11 cellular contexts compared by ENCODE assay signal in genomic region chr1:94068831-94069648, GRCh38. TPM values are rescaled to one million over a fixed set of nuclear protein-coding genes. Genes with fewer than 3 reads are reported as not detected.
DNase-seq lines count a peak whose midpoint lies in the region; ATAC-seq and TF ChIP-seq lines count a peak whose summit lies in the region.
"Had no signal": no experiment of that assay in that cellular context is flagged by ENCODE, and none has a peak within 500 bp of the region (broad histone marks: within the 10 kb centered on the region; RNA-seq: fewer than 3 reads in every experiment).

No MANE protein-coding gene starts in this region.

- peaks cover 21 to 43% (median 37%) of the 10 kb centered on the region in 4 donors for H3K4me1 ChIP-seq in esophagus muscularis mucosa

- H3K36me3 Mint-ChIP-seq in neural crest cell (ENCODE audit: low read depth) = no peaks in the 10 kb centered on the region

- H3K4me1 Mint-ChIP-seq in neural crest cell = peaks cover 31% of the 10 kb centered on the region

- H3K4me3 Mint-ChIP-seq in neural crest cell = no peak overlapping the region

- TF ChIP-seq CTCF in esophagus muscularis mucosa (IDR thresholded peaks at IDR 0.05) (no peak), neural crest cell (conservative IDR thresholded peaks at IDR 0.05) (no peak)

- H3K36me3 ChIP-seq in esophagus muscularis mucosa = no peaks in the 10 kb centered on the region
- H3K36me3 ChIP-seq: ascending aorta had no signal

- no peak overlapping the region for H3K4me3 ChIP-seq in esophagus muscularis mucosa
- H3K4me3 ChIP-seq: ascending aorta, skin epidermis had no signal

- 57% methylated on average over 12 of the region's 12 CpGs for WGBS in esophagus muscularis mucosa

- intact Hi-C loops in esophagus muscularis mucosa (cut with DNase I) = no loop called here

- H3K27ac Mint-ChIP-seq in neural crest cell (ENCODE audit: unreplicated experiment) = peak overlapping the region; percentile 65

- H3K27ac ChIP-seq in esophagus muscularis mucosa (replicated peaks in 1 of 4) = peak overlapping the region; percentile 46 to 58 (median 54)

- H3K27me3 Mint-ChIP-seq in neural crest cell (ENCODE audit: low read depth) = no peaks in the 10 kb centered on the region

- H3K9me3 ChIP-seq in esophagus muscularis mucosa = no peaks in the 10 kb centered on the region
- H3K9me3 ChIP-seq: ascending aorta had no signal

- TF ChIP-seq EP300 in esophagus muscularis mucosa (IDR thresholded peaks at IDR 0.05) = no peak

- H3K27me3 ChIP-seq in esophagus muscularis mucosa = no peaks in the 10 kb centered on the region
- H3K27me3 ChIP-seq: ascending aorta had no signal

- peak; percentile 81 for DNase-seq in COLO668 (lab: John Stamatoyannopoulos, UW; ENCODE audit: unreplicated experiment)
- peak; percentile 80 for DNase-seq in NCI-H2196 treated with DMSO at 0.1 percent for 48 hours (lab: John Stamatoyannopoulos, UW; ENCODE audit: unreplicated experiment)
- no peak for DNase-seq in esophagus muscularis mucosa (ENCODE audit: extremely low spot score)
- DNase-seq in neural crest cell (ENCODE audit: low read depth, low spot score) = no peak
- no peak for DNase-seq in KG1 (lab: John Stamatoyannopoulos, UW)
- no peak for DNase-seq in stimulated activated CD4-positive, alpha-beta T cell treated with anti-CD3 and anti-CD28 coated beads, Interleukin-4, amount 100 ng/mL, for 4 hours
- DNase-seq: OCI-M1 had no signal

- TF ChIP-seq POLR2A in esophagus muscularis mucosa (IDR thresholded peaks at IDR 0.05; ENCODE audit: low read depth) = no peak

- no peaks in the 10 kb centered on the region for H3K9me3 Mint-ChIP-seq in neural crest cell

- ATAC-seq in GM21526 (IDR thresholded peaks at IDR 0.05; ENCODE audit: low FRiP score, unreplicated experiment) = no peak
- no peak for ATAC-seq in HG03175 (IDR thresholded peaks at IDR 0.05; ENCODE audit: unreplicated experiment)

RNA-seq across cellular contexts. Expression of gene ABCA4, which starts 51.9 kb away (rescaled TPM):
- total RNA-seq in esophagus muscularis mucosa (1 to 10 TPM in 1 of 4 donors, under 1 TPM in 3; 0.19 to 1.7 (median 0.45) TPM), neural crest cell (0.14 and 0.45 TPM in 2 replicates)
- total RNA-seq: ascending aorta had no signal

Comparison
In these comparisons a context has a peak if more than half of its experiments do, and no peak if none do; other contexts are left out.
1. DNase-seq: peak in COLO668 (single experiment) and NCI-H2196 treated with DMSO at 0.1 percent for 48 hours (single experiment); none in esophagus muscularis mucosa (single experiment), neural crest cell (single experiment), KG1 (single experiment) and stimulated activated CD4-positive, alpha-beta T cell treated with anti-CD3 and anti-CD28 coated beads, Interleukin-4, amount 100 ng/mL, for 4 hours (0 of 2).